ENCODE assay signal across 15 cellular contexts in the genomic region with DNA sequence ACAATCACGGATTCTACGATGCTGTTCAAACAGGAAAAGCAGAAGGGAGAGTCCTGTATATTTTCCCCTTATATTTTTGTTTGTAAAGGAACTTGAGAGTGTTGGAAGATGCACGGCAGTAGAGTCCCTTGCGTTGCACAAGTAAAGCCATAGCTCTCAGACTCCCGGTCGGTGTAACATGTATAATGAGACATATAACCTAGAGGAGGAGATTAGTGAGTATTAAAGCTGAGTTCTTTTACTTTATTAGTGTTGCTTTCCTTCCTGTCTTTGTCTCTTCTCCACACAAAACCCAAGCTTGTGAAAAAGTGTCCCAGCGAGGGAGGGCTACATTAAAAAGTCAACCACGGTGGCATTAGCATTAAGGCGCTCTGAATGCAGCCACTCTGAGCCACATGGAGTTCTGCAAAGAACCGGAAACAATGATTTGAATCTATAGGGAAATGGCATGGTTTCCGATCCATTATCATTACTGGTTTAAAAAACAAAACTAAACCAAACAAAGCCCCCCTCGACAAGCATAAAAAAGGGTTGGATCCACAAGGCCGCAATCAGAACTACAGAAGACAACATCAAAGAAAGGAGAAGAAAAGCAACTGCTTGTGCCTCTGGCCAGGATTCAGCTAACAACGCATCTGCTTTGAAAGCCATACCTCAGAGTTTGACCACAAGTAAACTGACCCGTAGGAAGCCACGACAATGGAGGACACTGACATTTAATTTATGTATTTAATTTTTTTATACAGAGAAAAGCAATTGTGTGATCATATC.
A peak's percentile ranks its signal among the peaks of the same experiment; 100 is the strongest.
DNase-seq lines count a peak whose midpoint lies in the region; ATAC-seq and TF ChIP-seq lines count a peak whose summit lies in the region.
"Had no signal": no experiment of that assay in that cellular context is flagged by ENCODE, and none has a peak within 500 bp of the region (broad histone marks: within the 10 kb centered on the region; RNA-seq: fewer than 3 reads in every experiment).

No MANE protein-coding gene starts in this region.

- H3K9me3 ChIP-seq in heart right ventricle (no peaks in the 10 kb centered on the region), endodermal cell (ENCODE audit: control insufficient read depth, low read length) (no peaks in the 10 kb centered on the region), muscle layer of duodenum (ENCODE audit: control insufficient read depth in 1 of 2, low read length in 2 of 2) (no peaks in the 10 kb centered on the region), T-helper 17 cell (ENCODE audit: control insufficient read depth, low read length, poor library complexity, severe bottlenecking) (no peaks in the 10 kb centered on the region)

- H3K4me3 ChIP-seq in heart right ventricle (peak overlapping the region in 5 of 10 donors; percentile 44 to 57 (median 56)), endodermal cell (ENCODE audit: low read length) (no peak overlapping the region), muscle layer of duodenum (ENCODE audit: low read depth in 1 of 2, low read length in 2 of 2) (peak overlapping the region; percentile 67 to 83)
- H3K4me3 ChIP-seq: GM12878 had no signal

- no peaks in the 10 kb centered on the region for H3K27me3 ChIP-seq in heart right ventricle
- peaks cover 5% of the 10 kb centered on the region for H3K27me3 ChIP-seq in endodermal cell (ENCODE audit: control insufficient read depth, insufficient read depth, low read length, poor library complexity, severe bottlenecking)
- H3K27me3 ChIP-seq in muscle layer of duodenum (ENCODE audit: low read depth, low read length): no peaks in the 10 kb centered on the region

- DNase-seq in heart right ventricle (no peak), Right ventricle myocardium inferior (ENCODE audit: missing footprints) (no peak), endodermal cell (no peak), T-helper 17 cell (no peak), NCI-H2196 treated with DMSO at 0.1 percent for 48 hours (lab: John Stamatoyannopoulos, UW; ENCODE audit: unreplicated experiment) (no peak)
- no peak for DNase-seq in activated naive CD4-positive, alpha-beta T cell treated with Interleukin-2 at 50 U/mL for 16 hours
- DNase-seq: activated CD4-positive, alpha-beta memory T cell treated with anti-CD3 and anti-CD28 coated beads, Interleukin-2, amount 10 ng/mL, durations not matched to agents 7 days and 5 days; activated gamma-delta T cell; cerebellar nuclear complex; DMS 273 treated with DMSO at 0.1 percent for 48 hours; NCI-H1930 had no signal

- H3K27me3 Mint-ChIP-seq in endodermal cell (ENCODE audit: insufficient read depth) (peaks cover 10% of the 10 kb centered on the region), T-helper 17 cell (peaks cover 22% of the 10 kb centered on the region)
- H3K27me3 Mint-ChIP-seq: IgD-negative memory B cell had no signal

- no peaks in the 10 kb centered on the region for H3K36me3 Mint-ChIP-seq in endodermal cell (ENCODE audit: low read depth)
- no peaks in the 10 kb centered on the region for H3K36me3 Mint-ChIP-seq in T-helper 17 cell (ENCODE audit: low read depth)
- H3K36me3 Mint-ChIP-seq: IgD-negative memory B cell had no signal

- TF ChIP-seq CTCF in heart right ventricle (IDR thresholded peaks at IDR 0.05) (no peak), endodermal cell (conservative IDR thresholded peaks at IDR 0.05) (no peak)

- H3K36me3 ChIP-seq in heart right ventricle: no peaks in the 10 kb centered on the region
- no peaks in the 10 kb centered on the region for H3K36me3 ChIP-seq in endodermal cell (ENCODE audit: control insufficient read depth, insufficient read depth, low read length)
- H3K36me3 ChIP-seq in muscle layer of duodenum (ENCODE audit: control insufficient read depth in 1 of 2, insufficient read depth in 2 of 2, low read length in 2 of 2): no peaks in the 10 kb centered on the region

- no peak overlapping the region for H3K27ac Mint-ChIP-seq in endodermal cell
- no peak overlapping the region for H3K27ac Mint-ChIP-seq in T-helper 17 cell
- H3K27ac Mint-ChIP-seq: activated CD4-positive, alpha-beta memory T cell treated with anti-CD3 and anti-CD28 coated beads, Interleukin-2, amount 10 ng/mL, durations not matched to agents 7 days and 5 days; IgD-negative memory B cell had no signal

- ATAC-seq in heart right ventricle (peak in 1 of 8 donors; percentile 39), Right ventricle myocardium inferior (no peak), T-helper 17 cell (no peak), GM18861 (IDR thresholded peaks at IDR 0.05; ENCODE audit: unreplicated experiment) (no peak)
- ATAC-seq: GM12878 had no signal

- H3K27ac ChIP-seq in heart right ventricle (peak overlapping the region in 8 of 10 donors; percentile 13 to 77 (median 56)), endodermal cell (ENCODE audit: low read depth, low read length) (peak overlapping the region; percentile 1), muscle layer of duodenum (ENCODE audit: low read length) (peak overlapping the region; percentile 87)

- H3K4me3 Mint-ChIP-seq in endodermal cell (peak overlapping the region; percentile 29), T-helper 17 cell (no peak overlapping the region)
- H3K4me3 Mint-ChIP-seq: activated CD4-positive, alpha-beta memory T cell treated with anti-CD3 and anti-CD28 coated beads, Interleukin-2, amount 10 ng/mL, durations not matched to agents 7 days and 5 days had no signal

- no peak overlapping the region for H3K9ac ChIP-seq in endodermal cell (ENCODE audit: extremely low read depth, low read length, poor library complexity, severe bottlenecking)

- H3K4me1 Mint-ChIP-seq in endodermal cell (peaks cover 20% of the 10 kb centered on the region), T-helper 17 cell (peaks cover 2% of the 10 kb centered on the region)
- H3K4me1 Mint-ChIP-seq: activated CD4-positive, alpha-beta memory T cell treated with anti-CD3 and anti-CD28 coated beads, Interleukin-2, amount 10 ng/mL, durations not matched to agents 7 days and 5 days had no signal

- H3K4me1 ChIP-seq in heart right ventricle: peaks cover 0 to 22% (median 10%) of the 10 kb centered on the region in 9 donors
- no peaks in the 10 kb centered on the region for H3K4me1 ChIP-seq in endodermal cell (ENCODE audit: control insufficient read depth, insufficient read depth, low read length)
- H3K4me1 ChIP-seq in muscle layer of duodenum (ENCODE audit: control insufficient read depth in 1 of 2, insufficient read depth in 2 of 2, low read length in 2 of 2): peaks cover 5 to 18% of the 10 kb centered on the region in 2 donors

- WGBS in heart right ventricle, 2 donors: 44 to 54% methylated on average over 16 of the region's 16 CpGs
- 44 to 63% methylated on average over 3 to 16 of the region's 16 CpGs for WGBS in endodermal cell (ENCODE audit: insufficient coverage in 1 of 2, insufficient read length in 1 of 2), 2 experiments

- intact Hi-C loops in heart right ventricle (cut with DNase I) (loop anchor here in 1 of 10 donors (10.0 kb wide), 1 partner anchor 351 kb away; no protein-coding TSS in a partner anchor), Right ventricle myocardium inferior (cut with DNase I) (no loop called here)

- no peaks in the 10 kb centered on the region for H3K9me3 Mint-ChIP-seq in endodermal cell
- H3K9me3 Mint-ChIP-seq: activated CD4-positive, alpha-beta memory T cell treated with anti-CD3 and anti-CD28 coated beads, Interleukin-2, amount 10 ng/mL, durations not matched to agents 7 days and 5 days; IgD-negative memory B cell had no signal

Comparison
In these comparisons a context has a peak if more than half of its experiments do, and no peak if none do; other contexts are left out.
1. H3K27ac ChIP-seq: peak in every context shown above with its lines; median percentile 87 in muscle layer of duodenum; 56 in heart right ventricle; 1 in endodermal cell.